Comparison of ENCODE assay signal across 11 cellular contexts in genomic region chr10:62057359-62057758, GRCh38.
DNase-seq lines count a peak whose midpoint lies in the region; ATAC-seq and TF ChIP-seq lines count a peak whose summit lies in the region.
"Had no signal": no experiment of that assay in that cellular context is flagged by ENCODE, and none has a peak within 500 bp of the region (broad histone marks: within the 10 kb centered on the region; RNA-seq: fewer than 3 reads in every experiment).

No MANE protein-coding gene starts in this region.

- no peaks in the 10 kb centered on the region for H3K27me3 Mint-ChIP-seq in effector memory CD8-positive, alpha-beta T cell

- ATAC-seq in SK-N-SH treated with all-trans-retinoic acid at 6 μM for 48 hours (no peak), lung (ENCODE audit: insufficient read depth, low FRiP score) (peak; percentile 6)
- no peak for ATAC-seq in effector memory CD8-positive, alpha-beta T cell (replicated peaks)

- TF ChIP-seq CTCF in SK-N-SH (IDR thresholded peaks at IDR 0.05) (no peak), lung (IDR thresholded peaks at IDR 0.05; ENCODE audit: control extremely low read depth, extremely low read depth) (no peak)

- H3K27me3 ChIP-seq in SK-N-SH (ENCODE audit: insufficient read depth) (no peaks in the 10 kb centered on the region), lung (ENCODE audit: control insufficient read depth, insufficient read depth) (no peaks in the 10 kb centered on the region)

- DNase-seq in SK-N-SH (no peak), lung (ENCODE audit: low spot score) (no peak), substantia nigra (lab: John Stamatoyannopoulos, UW) (no peak), HK-2 (ENCODE audit: unreplicated experiment) (no peak), NCI-H1417 treated with DMSO at 0.1 percent for 48 hours (lab: John Stamatoyannopoulos, UW) (no peak)
- DNase-seq in effector memory CD8-positive, alpha-beta T cell, result no peak
- DNase-seq: effector CD4-positive, alpha-beta T cell; stimulated activated CD4-positive, alpha-beta T cell treated with anti-CD3 and anti-CD28 coated beads, Interleukin-15, amount 100 ng/mL, for 24 hours had no signal

- H3K27ac ChIP-seq in SK-N-SH (ENCODE audit: low read depth in 2 of 2, low read length in 1 of 2) (peak overlapping the region; percentile 73 to 94), cingulate gyrus (ENCODE audit: low read depth, low read length) (peak overlapping the region; percentile 75), lung (ENCODE audit: low read depth in 1 of 2, low read length in 1 of 2) (peak overlapping the region in 1 of 2 donors; percentile 95), substantia nigra (ENCODE audit: low read depth, low read length, poor library complexity, severe bottlenecking) (peak overlapping the region; percentile 1)
- H3K27ac ChIP-seq: 22Rv1 had no signal

- H3K9ac ChIP-seq in SK-N-SH, result 0 out of 2 replicates have a peak overlapping the region, but pooled peaks have one; percentile 20

- no peaks in the 10 kb centered on the region for H3K9me3 ChIP-seq in SK-N-SH
- peaks cover 0 to 2% of the 10 kb centered on the region in 2 donors for H3K9me3 ChIP-seq in lung (ENCODE audit: control insufficient read depth in 2 of 2, insufficient read depth in 1 of 2, low read length in 1 of 2)

- no peak overlapping the region for H3K27ac Mint-ChIP-seq in effector memory CD8-positive, alpha-beta T cell

- H2AFZ ChIP-seq in SK-N-SH (ENCODE audit: low read depth), result no peak overlapping the region

- H3K4me1 Mint-ChIP-seq in effector memory CD8-positive, alpha-beta T cell (ENCODE audit: low read depth in 2 of 2), result peaks cover 29 to 43% of the 10 kb centered on the region in 2 donors

- H3K36me3 ChIP-seq in SK-N-SH (replicated peaks in 1 of 2; ENCODE audit: control insufficient read depth in 1 of 2, insufficient read depth in 2 of 2, low read length in 1 of 2), result peaks cover 72 to 87% of the 10 kb centered on the region in 2 experiments
- peaks cover 1 to 26% of the 10 kb centered on the region in 2 donors for H3K36me3 ChIP-seq in lung (ENCODE audit: control insufficient read depth in 2 of 2, insufficient read depth in 2 of 2, low read length in 2 of 2)

- CTCF ChIA-PET in SK-N-SH (lab: Yijun Ruan, JAX), result interaction anchor here (0.6 to 3.1 kb wide), 5 partner anchors 19 to 187 kb away, joined by 3 to 15 read pairs (median 3); no protein-coding TSS in a partner anchor

- H3K4me3 Mint-ChIP-seq in effector memory CD8-positive, alpha-beta T cell, result no peak overlapping the region

- POLR2A ChIA-PET in SK-N-SH (lab: Yijun Ruan, JAX), result no interaction called here

- TF ChIP-seq EP300 in SK-N-SH (IDR thresholded peaks at IDR 0.05; ENCODE audit: borderline replicate concordance in 1 of 2, low read depth in 1 of 2, low read length in 1 of 2), result no peak

- no peaks in the 10 kb centered on the region for H3K9me2 ChIP-seq in SK-N-SH

- H3K4me3 ChIP-seq in SK-N-SH (ENCODE audit: low read depth in 2 of 2, low read length in 1 of 2), result no peak overlapping the region
- H3K4me3 ChIP-seq in lung, result no peak overlapping the region

- H3K4me1 ChIP-seq in SK-N-SH (ENCODE audit: control insufficient read depth in 1 of 2, insufficient read depth in 2 of 2, low read depth in 1 of 2, low read length in 1 of 2), result peaks cover 34 to 69% of the 10 kb centered on the region in 2 experiments
- H3K4me1 ChIP-seq in lung (ENCODE audit: control insufficient read depth in 2 of 2, insufficient read depth in 2 of 2, low read length in 2 of 2), result peaks cover 5 to 65% of the 10 kb centered on the region in 2 donors

- peaks cover 95% of the 10 kb centered on the region for H3K79me2 ChIP-seq in SK-N-SH (ENCODE audit: insufficient read depth)

- WGBS in SK-N-SH (ENCODE audit: low lambda C conversion rate), result 67% methylated on average over 3 of the region's 3 CpGs
- WGBS in lung, 2 donors, result 72 to 85% methylated on average over 3 of the region's 3 CpGs

- H3K36me3 Mint-ChIP-seq in effector memory CD8-positive, alpha-beta T cell (ENCODE audit: insufficient read depth), result peaks cover 21% of the 10 kb centered on the region

- no peaks in the 10 kb centered on the region for H4K20me1 ChIP-seq in SK-N-SH (ENCODE audit: insufficient read depth)

- peak overlapping the region; percentile 61 for H3K4me2 ChIP-seq in SK-N-SH

- TF ChIP-seq RAD21 in SK-N-SH (IDR thresholded peaks at IDR 0.05; ENCODE audit: low read length), result no peak

- no peaks in the 10 kb centered on the region for H3K9me3 Mint-ChIP-seq in effector memory CD8-positive, alpha-beta T cell

- H3F3A ChIP-seq in SK-N-SH (replicated peaks; ENCODE audit: insufficient read depth), result peaks cover 40% of the 10 kb centered on the region

TF ChIP-seq in SK-N-SH, 30 proteins besides CTCF, POLR2A, EP300 and RAD21:
- TF ChIP-seq JUND (IDR thresholded peaks at IDR 0.05) (0 out of 2 replicates have a peak, but pooled peaks have one; percentile 5), RCOR1 (IDR thresholded peaks at IDR 0.05; ENCODE audit: low read length) (no peak)

TF ChIP-seq in SK-N-SH treated with all-trans-retinoic acid at 6 μM for 48 hours, 23 proteins besides CTCF, POLR2A, EP300 and RAD21:
- no peak for TF ChIP-seq ARNTL (CRISPR knock-in tag; IDR thresholded peaks at IDR 0.05; ENCODE audit: borderline replicate concordance, low read depth)
- TF ChIP-seq ZFP30 (CRISPR knock-in tag; IDR thresholded peaks at IDR 0.05), result no peak
- no peak for TF ChIP-seq ZNF70 (CRISPR knock-in tag; IDR thresholded peaks at IDR 0.05)
- no peak for TF ChIP-seq PPARA (CRISPR knock-in tag; IDR thresholded peaks at IDR 0.05; ENCODE audit: borderline replicate concordance)
- TF ChIP-seq CSRNP3 (CRISPR knock-in tag; IDR thresholded peaks at IDR 0.05), result no peak
- TF ChIP-seq OSR1 (CRISPR knock-in tag; IDR thresholded peaks at IDR 0.05), result no peak
- no peak for TF ChIP-seq TOX (CRISPR knock-in tag; IDR thresholded peaks at IDR 0.05; ENCODE audit: borderline replicate concordance)
- TF ChIP-seq POU6F1 (CRISPR knock-in tag; IDR thresholded peaks at IDR 0.05; ENCODE audit: borderline replicate concordance, low read depth), result no peak
- TF ChIP-seq CREB5 (CRISPR knock-in tag; IDR thresholded peaks at IDR 0.05; ENCODE audit: low read depth), result no peak
- TF ChIP-seq CSDC2 (CRISPR knock-in tag; IDR thresholded peaks at IDR 0.05), result no peak
- TF ChIP-seq GLIS3 (CRISPR knock-in tag; IDR thresholded peaks at IDR 0.05), result no peak
